Comparison of ENCODE assay signal across 11 cellular contexts in the genomic region with DNA sequence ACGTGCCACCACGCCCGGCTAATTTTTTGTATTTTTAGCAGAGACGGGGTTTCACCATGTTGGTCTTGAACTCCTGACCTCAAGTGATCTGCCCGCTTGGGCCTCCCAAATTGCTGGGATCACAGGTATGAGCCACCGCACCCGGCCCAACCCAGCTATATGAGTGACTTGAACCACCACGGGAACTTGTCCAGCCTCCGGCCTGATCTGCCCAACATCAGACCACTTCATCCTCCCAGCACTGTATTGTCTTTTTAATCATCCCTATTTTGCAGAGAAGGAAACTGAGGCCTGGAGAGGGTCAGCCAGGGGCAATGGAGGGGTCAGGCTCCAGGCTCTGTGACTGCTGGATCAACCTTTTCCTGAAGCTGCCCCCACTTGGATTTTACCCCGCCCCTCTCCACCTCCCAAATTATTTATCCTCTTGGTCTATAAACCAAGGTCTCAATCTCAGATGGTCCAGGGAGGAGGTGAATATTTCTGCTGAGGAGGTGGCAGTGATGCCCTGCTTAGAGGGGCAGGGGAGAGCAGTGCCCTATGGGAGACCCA. TPM values are rescaled to one million over a fixed set of nuclear protein-coding genes. Genes with fewer than 3 reads are reported as not detected.
DNase-seq lines count a peak whose midpoint lies in the region; FAIRE-seq and TF ChIP-seq lines count a peak whose summit lies in the region.
"Had no signal": no experiment of that assay in that cellular context is flagged by ENCODE, and none has a peak within 500 bp of the region (broad histone marks: within the 10 kb centered on the region; RNA-seq: fewer than 3 reads in every experiment).

No MANE protein-coding gene starts in this region.

- H4K20me1 ChIP-seq in keratinocyte (ENCODE audit: control insufficient read depth, extremely low read depth, insufficient read depth, low read length), result peaks cover 5% of the 10 kb centered on the region

- no peaks in the 10 kb centered on the region for H3K27me3 ChIP-seq in keratinocyte (ENCODE audit: control insufficient read depth, extremely low read depth, insufficient read depth, low read length)
- H3K27me3 ChIP-seq in BE2C, result no peaks in the 10 kb centered on the region
- H3K27me3 ChIP-seq: SJCRH30 had no signal

- no peak for DNase-seq in activated CD4-positive, alpha-beta T cell treated with anti-CD3 and anti-CD28 coated beads, Interleukin-2, amount 10 ng/mL, durations not matched to agents 24 days and 14 days
- DNase-seq in activated CD4-positive, alpha-beta T cell treated with anti-CD3 and anti-CD28 coated beads for 1 hour, result no peak
- no peak for DNase-seq in activated CD4-positive, alpha-beta memory T cell treated with anti-CD3 and anti-CD28 coated beads for 36 hours
- DNase-seq in keratinocyte (ENCODE audit: low read depth, low spot score), result no peak
- no peak for DNase-seq in substantia nigra (lab: John Stamatoyannopoulos, UW)
- DNase-seq in COLO668 (lab: John Stamatoyannopoulos, UW; ENCODE audit: unreplicated experiment), result no peak
- no peak for DNase-seq in activated CD8-positive, alpha-beta memory T cell treated with anti-CD3 and anti-CD28 coated beads, Interleukin-2, amount 50 U/mL, for 48 hours
- no peak for DNase-seq in BE2C
- DNase-seq: NCI-H1694, SJCRH30 had no signal

- H3K36me3 Mint-ChIP-seq in activated CD4-positive, alpha-beta T cell treated with anti-CD3 and anti-CD28 coated beads, Interleukin-2, amount 10 ng/mL, durations not matched to agents 24 days and 14 days (ENCODE audit: low read depth), result no peaks in the 10 kb centered on the region
- H3K36me3 Mint-ChIP-seq in activated CD4-positive, alpha-beta memory T cell treated with anti-CD3 and anti-CD28 coated beads for 36 hours, result no peaks in the 10 kb centered on the region

- H3K4me2 ChIP-seq in keratinocyte (ENCODE audit: control insufficient read depth, extremely low read depth, insufficient read depth, low read depth, low read length), result no peak overlapping the region

- no peaks in the 10 kb centered on the region for H3K27me3 Mint-ChIP-seq in activated CD4-positive, alpha-beta T cell treated with anti-CD3 and anti-CD28 coated beads, Interleukin-2, amount 10 ng/mL, durations not matched to agents 24 days and 14 days
- H3K27me3 Mint-ChIP-seq in activated CD4-positive, alpha-beta memory T cell treated with anti-CD3 and anti-CD28 coated beads for 36 hours, result peaks cover 2% of the 10 kb centered on the region

- intact Hi-C loops in activated CD4-positive, alpha-beta T cell treated with anti-CD3 and anti-CD28 coated beads, Interleukin-2, amount 10 ng/mL, durations not matched to agents 24 days and 14 days (cut with micrococcal nuclease), result no loop called here
- intact Hi-C loops in activated CD4-positive, alpha-beta memory T cell treated with anti-CD3 and anti-CD28 coated beads for 36 hours (cut with micrococcal nuclease), result no loop called here

- dilution Hi-C loops in keratinocyte (cut with MboI; ENCODE audit: extremely low pct_ligation_motif_present, low sequenced_read_pairs), result no loop called here

- peak overlapping the region; percentile 85 for H3K4me3 Mint-ChIP-seq in activated CD4-positive, alpha-beta T cell treated with anti-CD3 and anti-CD28 coated beads, Interleukin-2, amount 10 ng/mL, durations not matched to agents 24 days and 14 days
- peak overlapping the region; percentile 79 for H3K4me3 Mint-ChIP-seq in activated CD4-positive, alpha-beta memory T cell treated with anti-CD3 and anti-CD28 coated beads for 36 hours

- no peaks in the 10 kb centered on the region for H3K9me3 ChIP-seq in keratinocyte (ENCODE audit: control insufficient read depth, low read depth, low read length)
- H3K9me3 ChIP-seq in BE2C, result no peaks in the 10 kb centered on the region
- H3K9me3 ChIP-seq: SJCRH30 had no signal

- peak overlapping the region; percentile 83 for H3K27ac Mint-ChIP-seq in activated CD4-positive, alpha-beta T cell treated with anti-CD3 and anti-CD28 coated beads, Interleukin-2, amount 10 ng/mL, durations not matched to agents 24 days and 14 days
- peak overlapping the region; percentile 49 for H3K27ac Mint-ChIP-seq in activated CD4-positive, alpha-beta memory T cell treated with anti-CD3 and anti-CD28 coated beads for 36 hours

- peaks cover 28% of the 10 kb centered on the region for H3K4me1 Mint-ChIP-seq in activated CD4-positive, alpha-beta T cell treated with anti-CD3 and anti-CD28 coated beads, Interleukin-2, amount 10 ng/mL, durations not matched to agents 24 days and 14 days
- H3K4me1 Mint-ChIP-seq in activated CD4-positive, alpha-beta memory T cell treated with anti-CD3 and anti-CD28 coated beads for 36 hours (ENCODE audit: low read depth), result peaks cover 22% of the 10 kb centered on the region

- H3K27ac ChIP-seq in keratinocyte (ENCODE audit: control insufficient read depth, insufficient read depth, low read length) (peak overlapping the region; percentile 84), substantia nigra (ENCODE audit: low read depth, low read length, poor library complexity, severe bottlenecking) (peak overlapping the region; percentile 13)
- H3K27ac ChIP-seq: SJCRH30 had no signal

- TF ChIP-seq CTCF in keratinocyte (optimal IDR thresholded peaks at IDR 0.05 in 1 of 3, IDR thresholded peaks at IDR 0.05 in 1 of 3, conservative IDR thresholded peaks at IDR 0.05 in 1 of 3; ENCODE audit: extremely low read depth in 1 of 3, insufficient read depth in 2 of 3, low read length in 3 of 3) (no peak), BE2C (IDR thresholded peaks at IDR 0.05; ENCODE audit: low read depth, low read length) (no peak)

- peaks cover 23% of the 10 kb centered on the region for H3K4me1 ChIP-seq in keratinocyte (ENCODE audit: control insufficient read depth, extremely low read depth, insufficient read depth, low read length)
- no peaks in the 10 kb centered on the region for H3K4me1 ChIP-seq in BE2C

- peaks cover 31% of the 10 kb centered on the region for H3K79me2 ChIP-seq in keratinocyte (ENCODE audit: control insufficient read depth, insufficient read depth, low read length)

- H3K36me3 ChIP-seq in keratinocyte (ENCODE audit: control insufficient read depth in 2 of 2, extremely low read depth in 1 of 2, insufficient read depth in 2 of 2, low read length in 2 of 2) (peaks cover 0 to 3% of the 10 kb centered on the region in 2 experiments), BE2C (no peaks in the 10 kb centered on the region)
- H3K36me3 ChIP-seq: SJCRH30 had no signal

- no peak for FAIRE-seq in keratinocyte (lab: Jason Lieb, UNC)

- H2AFZ ChIP-seq in keratinocyte (ENCODE audit: control insufficient read depth, low read length), result no peak overlapping the region

- CTCF ChIA-PET in activated CD4-positive, alpha-beta memory T cell treated with anti-CD3 and anti-CD28 coated beads for 36 hours (lab: Charles Lee), result interaction anchor here (0.8 to 9.7 kb wide), 6 partner anchors 14 to 163 kb away, joined by 3 to 102 read pairs (median 9); no protein-coding TSS in a partner anchor

- peaks cover 3% of the 10 kb centered on the region for H3K9me1 ChIP-seq in keratinocyte (ENCODE audit: control insufficient read depth, extremely low read depth, insufficient read depth, low read length)

- H3K4me3 ChIP-seq in keratinocyte (ENCODE audit: control insufficient read depth in 2 of 3, extremely low read depth in 1 of 3, insufficient read depth in 2 of 3, low read depth in 1 of 3, low read length in 3 of 3), result no peak overlapping the region
- H3K4me3 ChIP-seq in BE2C (ENCODE audit: low read depth, low read length), result no peak overlapping the region

- H3K9ac ChIP-seq in keratinocyte (ENCODE audit: control insufficient read depth, extremely low read depth, insufficient read depth, low read length), result no peak overlapping the region

- no peaks in the 10 kb centered on the region for H3K9me3 Mint-ChIP-seq in activated CD4-positive, alpha-beta T cell treated with anti-CD3 and anti-CD28 coated beads, Interleukin-2, amount 10 ng/mL, durations not matched to agents 24 days and 14 days
- no peaks in the 10 kb centered on the region for H3K9me3 Mint-ChIP-seq in activated CD4-positive, alpha-beta memory T cell treated with anti-CD3 and anti-CD28 coated beads for 36 hours

- POLR2A ChIA-PET in activated CD4-positive, alpha-beta memory T cell treated with anti-CD3 and anti-CD28 coated beads for 36 hours (lab: Charles Lee), result interaction anchor here (1.7 kb wide), 2 partner anchors 9 to 43 kb away, joined by 6 to 7 read pairs; no protein-coding TSS in a partner anchor

RNA-seq across cellular contexts. Expression of a gene that starts 0.9 kb away (rescaled TPM):
- total RNA-seq in activated CD4-positive, alpha-beta T cell treated with anti-CD3 and anti-CD28 coated beads, Interleukin-2, amount 10 ng/mL, durations not matched to agents 24 days and 14 days, result 28.6 and 34.4 TPM in 2 replicates
- total RNA-seq in activated CD4-positive, alpha-beta memory T cell treated with anti-CD3 and anti-CD28 coated beads for 36 hours, result 10 to 100 TPM; 36.6 to 37.7 TPM
- 70.7 to 107 TPM (median 87.3 TPM) in 3 replicates for polyA plus RNA-seq in keratinocyte
- polyA plus RNA-seq in keratinocyte (2011; ENCODE audit: low read depth), result 61.7 TPM
- 46.6 and 82.3 TPM in 2 replicates for polyA plus RNA-seq in keratinocyte (2011; cell fraction: cytosol; rRNA removed)
- polyA plus RNA-seq in keratinocyte (2011; cell fraction: nucleus; rRNA removed), result 46.0 and 54.5 TPM in 2 replicates
- 47.4 and 123 TPM in 2 replicates for polyA plus RNA-seq in keratinocyte (2012; ENCODE audit: low replicate concordance)
- polyA minus RNA-seq in keratinocyte, result 49.4 to 84.6 TPM (median 69.5 TPM) in 3 replicates
- 278 TPM for polyA minus RNA-seq in keratinocyte (2011; cell fraction: cytosol; rRNA and poly(A)+ RNA removed)
- 94.2 and 112 TPM in 2 replicates for polyA minus RNA-seq in keratinocyte (2011; cell fraction: nucleus; rRNA and poly(A)+ RNA removed)
- polyA plus RNA-seq in BE2C (2012; ENCODE audit: insufficient read depth, insufficient read length, low read depth), result 9.2 TPM

RNA-seq across cellular contexts. Expression of a gene that starts 34.3 kb away (rescaled TPM):
- total RNA-seq in activated CD4-positive, alpha-beta T cell treated with anti-CD3 and anti-CD28 coated beads, Interleukin-2, amount 10 ng/mL, durations not matched to agents 24 days and 14 days, result 0.24 and 0.28 TPM in 2 replicates
- under 1 TPM in 1 of 2 experiments, not detected in 1; 0.12 TPM for total RNA-seq in activated CD4-positive, alpha-beta memory T cell treated with anti-CD3 and anti-CD28 coated beads for 36 hours
- not detected in 3 replicates for polyA plus RNA-seq in keratinocyte
- polyA plus RNA-seq in keratinocyte (2011; ENCODE audit: low read depth), result not detected
- polyA plus RNA-seq in keratinocyte (2011; cell fraction: cytosol; rRNA removed), result not detected in 2 replicates
- not detected in 2 replicates for polyA plus RNA-seq in keratinocyte (2011; cell fraction: nucleus; rRNA removed)
- not detected in 2 replicates for polyA plus RNA-seq in keratinocyte (2012; ENCODE audit: low replicate concordance)
- not detected in 3 replicates for polyA minus RNA-seq in keratinocyte
- not detected for polyA minus RNA-seq in keratinocyte (2011; cell fraction: cytosol; rRNA and poly(A)+ RNA removed)
- not detected in 2 replicates for polyA minus RNA-seq in keratinocyte (2011; cell fraction: nucleus; rRNA and poly(A)+ RNA removed)
- polyA plus RNA-seq in BE2C (2012; ENCODE audit: insufficient read depth, insufficient read length, low read depth), result not detected
- total RNA-seq: SJCRH30 had no signal
- polyA plus RNA-seq: AG04450 had no signal

RNA-seq across cellular contexts. Expression of a gene that starts 36.8 kb away (rescaled TPM):
- total RNA-seq in activated CD4-positive, alpha-beta T cell treated with anti-CD3 and anti-CD28 coated beads, Interleukin-2, amount 10 ng/mL, durations not matched to agents 24 days and 14 days, result 33.8 and 33.9 TPM in 2 replicates
- 10 to 100 TPM; 24.0 to 25.4 TPM for total RNA-seq in activated CD4-positive, alpha-beta memory T cell treated with anti-CD3 and anti-CD28 coated beads for 36 hours
- 2.1 to 2.5 TPM (median 2.2 TPM) in 3 replicates for polyA plus RNA-seq in keratinocyte
- polyA plus RNA-seq in keratinocyte (2011; ENCODE audit: low read depth), result 15.3 TPM
- 4.8 and 12.4 TPM in 2 replicates for polyA plus RNA-seq in keratinocyte (2011; cell fraction: cytosol; rRNA removed)
- 9.6 and 17.4 TPM in 2 replicates for polyA plus RNA-seq in keratinocyte (2011; cell fraction: nucleus; rRNA removed)
- polyA plus RNA-seq in keratinocyte (2012; ENCODE audit: low replicate concordance), result 26.6 and 33.4 TPM in 2 replicates
- 1.6 to 16.6 TPM (median 2.1 TPM) in 3 replicates for polyA minus RNA-seq in keratinocyte
- polyA minus RNA-seq in keratinocyte (2011; cell fraction: cytosol; rRNA and poly(A)+ RNA removed), result 13.0 TPM
- polyA minus RNA-seq in keratinocyte (2011; cell fraction: nucleus; rRNA and poly(A)+ RNA removed), result 11.9 and 14.1 TPM in 2 replicates
- polyA plus RNA-seq in BE2C (2012; ENCODE audit: insufficient read depth, insufficient read length, low read depth), result 11.3 TPM

RNA-seq across cellular contexts. Expression of a gene that starts 40.9 kb away (rescaled TPM):
- 158 and 161 TPM in 2 replicates for total RNA-seq in activated CD4-positive, alpha-beta T cell treated with anti-CD3 and anti-CD28 coated beads, Interleukin-2, amount 10 ng/mL, durations not matched to agents 24 days and 14 days
- total RNA-seq in activated CD4-positive, alpha-beta memory T cell treated with anti-CD3 and anti-CD28 coated beads for 36 hours, result 100 to 1,000 TPM; 118 to 119 TPM
- polyA plus RNA-seq in keratinocyte, result 3.2 to 16.3 TPM (median 9.7 TPM) in 3 replicates
- 0.55 TPM for polyA plus RNA-seq in keratinocyte (2011; ENCODE audit: low read depth)
- 2.9 and 4.4 TPM in 2 replicates for polyA plus RNA-seq in keratinocyte (2011; cell fraction: cytosol; rRNA removed)
- polyA plus RNA-seq in keratinocyte (2011; cell fraction: nucleus; rRNA removed), result 10.1 and 10.7 TPM in 2 replicates
- polyA plus RNA-seq in keratinocyte (2012; ENCODE audit: low replicate concordance), result 0.78 and 20.4 TPM in 2 replicates
- 1.6 to 22.7 TPM (median 8.4 TPM) in 3 replicates for polyA minus RNA-seq in keratinocyte
- 10.0 TPM for polyA minus RNA-seq in keratinocyte (2011; cell fraction: cytosol; rRNA and poly(A)+ RNA removed)
- polyA minus RNA-seq in keratinocyte (2011; cell fraction: nucleus; rRNA and poly(A)+ RNA removed), result 5.3 and 5.5 TPM in 2 replicates
- polyA plus RNA-seq in BE2C (2012; ENCODE audit: insufficient read depth, insufficient read length, low read depth), result 12.5 TPM
